In genomic region chr10:116272497-116273221, GRCh38 we compare ENCODE assay signal across 9 cellular contexts. TPM values are rescaled to one million over a fixed set of nuclear protein-coding genes. Genes with fewer than 3 reads are reported as not detected.
DNase-seq lines count a peak whose midpoint lies in the region; TF ChIP-seq lines count a peak whose summit lies in the region.
"Had no signal": no experiment of that assay in that cellular context is flagged by ENCODE, and none has a peak within 500 bp of the region (broad histone marks: within the 10 kb centered on the region; RNA-seq: fewer than 3 reads in every experiment).

GFRA1 (minus strand) TSS chr10:116273206; CDS start chr10:116272029, 1,177 bp downstream.

- peak within 1 kb of the TSS in 2 of 11 experiments; percentile 26 to 50; a peak in 2 of 22 replicates for H3K9ac ChIP-seq in BLaER1 treated with 17β-estradiol and CSF1 and Interleukin-3, amounts not matched to agents 10 nM and 100 nM

- 1% methylated on average over 62 to 69 of the region's 69 CpGs for WGBS in lower leg skin, 2 donors

- peak; percentile 71 for DNase-seq in HK-2 (ENCODE audit: unreplicated experiment)
- peak in 17 of 61 donors; percentile 19 to 57 (median 33) for DNase-seq in caudate nucleus (lab: John Stamatoyannopoulos, UW)
- DNase-seq in lower leg skin (ENCODE audit: low spot score in 2 of 2) = peak in 1 of 2 donors; percentile 88
- DNase-seq in tibial artery = no peak
- no peak for DNase-seq in NCI-H526 treated with DMSO at 0.1 percent for 48 hours (lab: John Stamatoyannopoulos, UW)
- DNase-seq in stimulated activated CD4-positive, alpha-beta T cell treated with anti-CD3 and anti-CD28 coated beads, Interleukin-4, amount 100 ng/mL, for 24 hours = no peak
- no peak for DNase-seq in COLO829 (ENCODE audit: low spot score)

- H3K27ac ChIP-seq in BLaER1 treated with 17β-estradiol and CSF1 and Interleukin-3, amounts not matched to agents 10 nM and 100 nM = no peak within 1 kb of the TSS
- H3K27ac ChIP-seq in caudate nucleus (ENCODE audit: low read depth, low read length) = peak within 1 kb of the TSS; percentile 40
- no peak within 1 kb of the TSS for H3K27ac ChIP-seq in tibial artery
- H3K27ac ChIP-seq: HL-60 had no signal

- H3K9me3 ChIP-seq in BLaER1 treated with 17β-estradiol and CSF1 and Interleukin-3, amounts not matched to agents 10 nM and 100 nM (replicated peaks in 1 of 11) = peaks cover 32 to 45% (median 40%) of the 10 kb centered on the region in 11 experiments
- no peaks in the 10 kb centered on the region for H3K9me3 ChIP-seq in tibial artery

- peaks cover 0 to 22% (median 10%) of the 10 kb centered on the region in 10 experiments; a peak in 9 of 20 replicates for H3K4me1 ChIP-seq in BLaER1 treated with 17β-estradiol and CSF1 and Interleukin-3, amounts not matched to agents 10 nM and 100 nM
- peaks cover 0 to 46% (median 37%) of the 10 kb centered on the region in 4 donors for H3K4me1 ChIP-seq in tibial artery

- TF ChIP-seq POLR2A in lower leg skin (IDR thresholded peaks at IDR 0.05) = no peak

- no peaks in the 10 kb centered on the region for H3K36me3 ChIP-seq in BLaER1 treated with 17β-estradiol and CSF1 and Interleukin-3, amounts not matched to agents 10 nM and 100 nM
- H3K36me3 ChIP-seq in tibial artery = no peaks in the 10 kb centered on the region

- peak within 1 kb of the TSS; percentile 51 to 66 (median 57) for H3K4me3 ChIP-seq in BLaER1 treated with 17β-estradiol and CSF1 and Interleukin-3, amounts not matched to agents 10 nM and 100 nM
- H3K4me3 ChIP-seq in lower leg skin (ENCODE audit: low read depth, poor library complexity, severe bottlenecking) (peak within 1 kb of the TSS; percentile 41), tibial artery (peak within 1 kb of the TSS; percentile 44 to 54)

- intact Hi-C loops in lower leg skin (cut with DNase I; ENCODE audit: low total_unique reads) = no loop called here
- intact Hi-C loops in tibial artery (cut with DNase I; ENCODE audit: low total_unique reads) = no loop called here

- TF ChIP-seq CTCF in lower leg skin (IDR thresholded peaks at IDR 0.05) (no peak), tibial artery (IDR thresholded peaks at IDR 0.05) (no peak)

- peaks cover 0 to 10% (median 0%) of the 10 kb centered on the region in 11 experiments; a peak in 2 of 22 replicates for H4K20me1 ChIP-seq in BLaER1 treated with 17β-estradiol and CSF1 and Interleukin-3, amounts not matched to agents 10 nM and 100 nM

- peaks cover 64 to 77% (median 73%) of the 10 kb centered on the region in 11 experiments for H3K27me3 ChIP-seq in BLaER1 treated with 17β-estradiol and CSF1 and Interleukin-3, amounts not matched to agents 10 nM and 100 nM
- peaks cover 0 to 83% of the 10 kb centered on the region in 2 donors for H3K27me3 ChIP-seq in tibial artery

- H3K4me2 ChIP-seq in BLaER1 treated with 17β-estradiol and CSF1 and Interleukin-3, amounts not matched to agents 10 nM and 100 nM = peak within 1 kb of the TSS; percentile 75 to 95 (median 86)

RNA-seq across cellular contexts. Expression of gene GFRA1, which starts in this region (rescaled TPM):
- total RNA-seq in lower leg skin = 10 to 100 TPM in 2 of 4 donors, 1 to 10 TPM in 2; 6.2 to 44.5 (median 13.4) TPM
